In the genomic region with DNA sequence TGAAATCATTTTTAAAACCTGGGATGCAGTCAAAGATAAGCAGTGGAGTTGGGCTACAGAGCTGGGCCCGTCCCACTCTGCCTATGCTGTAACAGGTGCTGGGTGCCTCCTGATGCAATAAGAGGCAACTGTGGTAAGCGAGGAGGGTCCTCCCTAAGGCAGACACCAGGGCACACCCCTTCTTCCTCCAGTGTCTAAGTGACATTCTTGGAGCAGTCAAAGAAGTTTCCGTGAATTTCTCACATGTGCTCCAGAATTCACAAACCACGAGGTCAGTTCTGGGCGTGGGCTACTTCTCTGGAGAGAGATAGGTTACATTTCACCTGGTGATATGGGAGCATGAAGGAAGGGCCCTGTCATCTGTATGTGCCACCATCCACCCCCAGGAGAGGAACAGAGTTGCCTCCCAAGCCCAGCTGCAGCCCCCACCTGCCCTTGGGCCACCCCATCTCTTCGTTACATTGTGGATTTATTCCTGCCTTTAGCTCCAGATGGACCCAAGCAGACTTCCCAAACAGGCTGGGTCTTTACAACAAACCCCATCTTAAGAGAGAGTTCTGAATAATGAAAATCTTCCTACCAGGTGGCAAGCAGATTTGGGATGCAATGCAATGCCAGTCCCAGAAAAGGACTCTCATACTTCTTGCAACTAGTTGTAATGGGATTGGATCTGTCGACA, we compare ENCODE assay signal across 20 cellular contexts.
"Had no signal": no experiment of that assay in that cellular context is flagged by ENCODE, and none has a peak within 500 bp of the region (broad histone marks: within the 10 kb centered on the region; RNA-seq: fewer than 3 reads in every experiment).

No MANE protein-coding gene starts in this region.

- ATAC-seq: left lung; mucosa of descending colon; right lobe of liver; stimulated activated effector memory CD8-positive, alpha-beta T cell treated with anti-CD3 and anti-CD28 coated beads, Interleukin-12 subunit alpha, Interleukin-12 subunit beta, amount 100 ng/mL, for 72 hours had no signal

- H3K4me3 ChIP-seq: cardiac muscle cell, left lung, mucosa of descending colon, prostate gland, right lobe of liver, smooth muscle cell, stomach, thoracic aorta, upper lobe of left lung had no signal

- H3K27ac Mint-ChIP-seq: activated naive CD8-positive, alpha-beta T cell; memory B cell; stimulated activated effector memory CD8-positive, alpha-beta T cell treated with anti-CD3 and anti-CD28 coated beads, Interleukin-12 subunit alpha, Interleukin-12 subunit beta, amount 100 ng/mL, for 72 hours had no signal

- H3K36me3 Mint-ChIP-seq: activated naive CD8-positive, alpha-beta T cell; memory B cell; naive B cell; stimulated activated effector memory CD8-positive, alpha-beta T cell treated with anti-CD3 and anti-CD28 coated beads, Interleukin-12 subunit alpha, Interleukin-12 subunit beta, amount 100 ng/mL, for 72 hours had no signal

- H3K36me3 ChIP-seq: cardiac muscle cell, left lung, prostate gland, right lobe of liver, thoracic aorta, upper lobe of left lung had no signal

- H3K9me3 ChIP-seq: left lung, mucosa of descending colon, prostate gland, right lobe of liver, stomach, thoracic aorta, upper lobe of left lung had no signal

- H3K4me1 Mint-ChIP-seq: neural crest cell; stimulated activated effector memory CD8-positive, alpha-beta T cell treated with anti-CD3 and anti-CD28 coated beads, Interleukin-12 subunit alpha, Interleukin-12 subunit beta, amount 100 ng/mL, for 72 hours had no signal

- H3K27me3 ChIP-seq: right lobe of liver, upper lobe of left lung had no signal

- H3K4me3 Mint-ChIP-seq: activated naive CD8-positive, alpha-beta T cell; memory B cell; naive B cell; neural crest cell; stimulated activated effector memory CD8-positive, alpha-beta T cell treated with anti-CD3 and anti-CD28 coated beads, Interleukin-12 subunit alpha, Interleukin-12 subunit beta, amount 100 ng/mL, for 72 hours had no signal

- H3K9me3 Mint-ChIP-seq: memory B cell; naive B cell; neural crest cell; stimulated activated effector memory CD8-positive, alpha-beta T cell treated with anti-CD3 and anti-CD28 coated beads, Interleukin-12 subunit alpha, Interleukin-12 subunit beta, amount 100 ng/mL, for 72 hours had no signal

- DNase-seq: activated CD4-positive, alpha-beta T cell treated with anti-CD3 and anti-CD28 coated beads, Interleukin-2, amount 50 U/mL, for 4 hours; activated gamma-delta T cell treated with Interleukin-2 at 50 U/mL for 16 hours; foreskin melanocyte; kidney; left lung; mucosa of descending colon; naive B cell; right lobe of liver; stimulated activated CD4-positive, alpha-beta T cell treated with anti-CD3 and anti-CD28 coated beads, Interleukin-4, amount 100 ng/mL, for 24 hours; stomach; SW 1271; upper lobe of left lung had no signal

- H3K4me1 ChIP-seq: left lung, prostate gland, right lobe of liver, stomach, upper lobe of left lung had no signal

- H3K27ac ChIP-seq: cardiac muscle cell, left lung, prostate gland, right lobe of liver, stomach, thoracic aorta, upper lobe of left lung had no signal
